1 cellular context compared by ENCODE assay signal in genomic region chr22:49970528-49971231, GRCh38.
TF ChIP-seq lines count a peak whose summit lies in the region.

No MANE protein-coding gene starts in this region.

TF ChIP-seq in HCT116, 20 proteins besides CTCF, POLR2A, EP300 and RAD21 (continued from another document):
- no peak for TF ChIP-seq REST (IDR thresholded peaks at IDR 0.05; ENCODE audit: low read depth)
- TF ChIP-seq, protein P1, sequence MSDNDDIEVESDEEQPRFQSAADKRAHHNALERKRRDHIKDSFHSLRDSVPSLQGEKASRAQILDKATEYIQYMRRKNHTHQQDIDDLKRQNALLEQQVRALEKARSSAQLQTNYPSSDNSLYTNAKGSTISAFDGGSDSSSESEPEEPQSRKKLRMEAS (IDR thresholded peaks at IDR 0.05) = peak; percentile 99
